Comparison of ENCODE assay signal across 8 cellular contexts in genomic region chr2:96536445-96537065, GRCh38. TPM values are rescaled to one million over a fixed set of nuclear protein-coding genes. Genes with fewer than 3 reads are reported as not detected.
DNase-seq lines count a peak whose midpoint lies in the region; ATAC-seq and TF ChIP-seq lines count a peak whose summit lies in the region.

Gene ARID5A, plus strand, starts transcription at chr2:96536752. Its CDS starts 75 bp downstream, at chr2:96536827.

- 0 to 1% methylated on average over 13 to 29 of the region's 69 CpGs for WGBS in transverse colon (ENCODE audit: low coverage in 1 of 2), 2 donors

- no peaks in the 10 kb centered on the region for H3K27me3 ChIP-seq in transverse colon

- peak; percentile 66 for ATAC-seq in HG02678 (IDR thresholded peaks at IDR 0.05; ENCODE audit: unreplicated experiment)

- peak; percentile 80 for TF ChIP-seq POLR2A in transverse colon (IDR thresholded peaks at IDR 0.05)

- DNase-seq in NCI-H128 (lab: John Stamatoyannopoulos, UW; ENCODE audit: unreplicated experiment) (peak; percentile 50), SW480 (ENCODE audit: low spot score) (peak; percentile 91), cardiac septum (ENCODE audit: low spot score) (peak; percentile 97), posterior cingulate gyrus (peak; percentile 81 to 99 (median 94)), transverse colon (peak; percentile 96)
- peak; percentile 91 for DNase-seq in activated naive CD8-positive, alpha-beta T cell treated with anti-CD3 and anti-CD28 coated beads, Interleukin-2, amount 50 U/mL, for 16 hours (ENCODE audit: low read depth, low spot score)

- no peak for TF ChIP-seq EP300 in transverse colon (IDR thresholded peaks at IDR 0.05; ENCODE audit: low read depth)

- no peaks in the 10 kb centered on the region for H3K9me3 ChIP-seq in transverse colon

- H3K4me1 ChIP-seq in transverse colon: peaks cover 33 to 85% (median 70%) of the 10 kb centered on the region in 4 donors

- H3K36me3 ChIP-seq in transverse colon: no peaks in the 10 kb centered on the region

- intact Hi-C loops in cardiac septum (cut with DNase I) (loop anchor here (2.0 kb wide), 1 partner anchor 100 kb away; no protein-coding TSS in a partner anchor), posterior cingulate gyrus (cut with DNase I) (no loop called here), transverse colon (cut with DNase I; ENCODE audit: low total_unique reads) (no loop called here)

- TF ChIP-seq CTCF in GM12874 (IDR thresholded peaks at IDR 0.05; ENCODE audit: insufficient read depth, low read depth, low read length) (peak; percentile 15; the same call in 1 of the 2 replicates), transverse colon (IDR thresholded peaks at IDR 0.05) (peak; percentile 50 to 80 (median 53))

- peak within 1 kb of the TSS; percentile 83 to 99 (median 98) for H3K4me3 ChIP-seq in transverse colon

- H3K27ac ChIP-seq in transverse colon: peak within 1 kb of the TSS; percentile 97 to 99 (median 99)

- in situ Hi-C loops in transverse colon (cut with MboI; ENCODE audit: low pct_ligation_motif_present in 1 of 4, low pct_unique_long_range_greater_than_20kb in 1 of 4, low sequenced_read_pairs in 3 of 4): no loop called here

RNA-seq across cellular contexts. Expression of gene ARID5A, which starts in this region (rescaled TPM):
- total RNA-seq in cardiac septum (79.4 TPM), transverse colon (100 to 1,000 TPM in 1 of 4 donors, 10 to 100 TPM in 2, 1 to 10 TPM in 1; 9.8 to 113 (median 18.1) TPM)

Comparison
In these comparisons a context has a peak if more than half of its experiments do, and no peak if none do; other contexts are left out.
1. Peak in every context shown above with its lines: DNase-seq, ATAC-seq, H3K4me3 ChIP-seq and H3K27ac ChIP-seq.